ENCODE assay signal across 15 cellular contexts in the genomic region with DNA sequence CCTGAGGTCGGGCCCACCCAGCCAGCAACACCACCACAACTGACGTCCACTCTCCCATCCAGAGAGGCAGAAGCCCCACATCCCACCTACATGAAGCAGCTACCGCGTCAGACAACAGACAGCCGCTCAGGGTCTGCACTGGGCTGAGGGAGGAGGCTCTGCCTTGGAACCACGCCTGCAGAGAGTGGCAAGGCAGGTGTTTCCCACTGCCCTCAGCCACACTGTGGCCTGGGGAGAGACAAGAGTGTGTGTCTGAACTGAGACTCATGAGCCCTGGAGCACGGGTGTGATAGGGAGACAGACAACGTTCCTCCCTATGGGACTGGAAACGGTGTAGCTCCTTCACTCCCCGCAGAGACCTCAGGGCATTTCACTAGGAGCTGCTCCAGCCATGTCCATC. TPM values are rescaled to one million over a fixed set of nuclear protein-coding genes. Genes with fewer than 3 reads are reported as not detected.
DNase-seq lines count a peak whose midpoint lies in the region; ATAC-seq and TF ChIP-seq lines count a peak whose summit lies in the region.
"Not testable (repeated sequence)": the region's sequence is repeated elsewhere in the genome, so short reads cannot be mapped to it uniquely, and the experiment has no call there.
"Had no signal": no experiment of that assay in that cellular context is flagged by ENCODE, and none has a peak within 500 bp of the region (broad histone marks: within the 10 kb centered on the region; RNA-seq: fewer than 3 reads in every experiment).

No MANE protein-coding gene starts in this region.

- H3K4me1 Mint-ChIP-seq in IgD-negative memory B cell: peaks cover 52 to 71% (median 70%) of the 10 kb centered on the region in 3 donors
- H3K4me1 Mint-ChIP-seq in dendritic cell treated with granulocyte-macrophage colony-stimulating factor and Interleukin-4, amounts not matched to agents 40 ng/mL and 50 ng/mL, for 4 days (ENCODE audit: low read depth): peaks cover 99% of the 10 kb centered on the region
- peaks cover 34 to 36% of the 10 kb centered on the region in 2 donors for H3K4me1 Mint-ChIP-seq in immature natural killer cell
- peaks cover 0 to 13% (median 8%) of the 10 kb centered on the region in 7 donors for H3K4me1 Mint-ChIP-seq in naive thymus-derived CD4-positive, alpha-beta T cell
- H3K4me1 Mint-ChIP-seq in stimulated activated naive B cell treated with anti-CD40 and anti-IgM and Interleukin-4, amounts not matched to agents 10 μg/mL and 1 μg/mL and 100 μg/mL, for 72 hours: peaks cover 61 to 92% of the 10 kb centered on the region in 2 donors

- H3K9me3 Mint-ChIP-seq in IgD-negative memory B cell; dendritic cell treated with granulocyte-macrophage colony-stimulating factor and Interleukin-4, amounts not matched to agents 40 ng/mL and 50 ng/mL, for 4 days; immature natural killer cell; naive thymus-derived CD4-positive, alpha-beta T cell; stimulated activated naive B cell treated with anti-CD40 and anti-IgM and Interleukin-4, amounts not matched to agents 10 μg/mL and 1 μg/mL and 100 μg/mL, for 72 hours: not testable (repeated sequence)

- H3K4me1 ChIP-seq in naive thymus-derived CD4-positive, alpha-beta T cell (ENCODE audit: control insufficient read depth in 2 of 2, insufficient read depth in 2 of 2, low read length in 2 of 2): not testable (repeated sequence)

- H3K27me3 ChIP-seq in naive thymus-derived CD4-positive, alpha-beta T cell (ENCODE audit: control insufficient read depth in 2 of 2, insufficient read depth in 2 of 2, low read length in 2 of 2): not testable (repeated sequence)

- not testable (repeated sequence) for H3K27me3 Mint-ChIP-seq in IgD-negative memory B cell; dendritic cell treated with granulocyte-macrophage colony-stimulating factor and Interleukin-4, amounts not matched to agents 40 ng/mL and 50 ng/mL, for 4 days
- H3K27me3 Mint-ChIP-seq in immature natural killer cell (ENCODE audit: low read depth in 3 of 3): peaks cover 2 to 13% (median 7%) of the 10 kb centered on the region in 3 donors
- peaks cover 9 to 33% (median 17%) of the 10 kb centered on the region in 5 donors for H3K27me3 Mint-ChIP-seq in naive thymus-derived CD4-positive, alpha-beta T cell
- peaks cover 22 to 38% of the 10 kb centered on the region in 2 donors for H3K27me3 Mint-ChIP-seq in stimulated activated naive B cell treated with anti-CD40 and anti-IgM and Interleukin-4, amounts not matched to agents 10 μg/mL and 1 μg/mL and 100 μg/mL, for 72 hours

- not testable (repeated sequence) for H3K27ac ChIP-seq in naive thymus-derived CD4-positive, alpha-beta T cell (ENCODE audit: low read depth, low read length)

- CTCF ChIA-PET in naive thymus-derived CD4-positive, alpha-beta T cell (lab: Charles Lee): not testable (repeated sequence)

- H3K36me3 ChIP-seq in naive thymus-derived CD4-positive, alpha-beta T cell (ENCODE audit: control insufficient read depth in 2 of 3, insufficient read depth in 3 of 3, low read length in 3 of 3): not testable (repeated sequence)

- POLR2A ChIA-PET in naive thymus-derived CD4-positive, alpha-beta T cell (lab: Charles Lee): not testable (repeated sequence)

- ATAC-seq in activated CD4-positive, CD25-positive, alpha-beta regulatory T cell treated with anti-CD3 and anti-CD28 coated beads, Interleukin-2, amount 50 U/mL, for 24 hours: peak; percentile 21 to 30
- peak; percentile 41 for ATAC-seq in naive thymus-derived CD4-positive, alpha-beta T cell
- peak; percentile 48 to 55 for ATAC-seq in stimulated activated naive B cell treated with anti-CD40 and anti-IgM and Interleukin-4, amounts not matched to agents 10 μg/mL and 1 μg/mL and 100 μg/mL, for 72 hours (replicated peaks)

- intact Hi-C loops in dendritic cell treated with granulocyte-macrophage colony-stimulating factor and Interleukin-4, amounts not matched to agents 40 ng/mL and 50 ng/mL, for 4 days (cut with micrococcal nuclease); naive thymus-derived CD4-positive, alpha-beta T cell (cut with micrococcal nuclease): not testable (repeated sequence)

- not testable (repeated sequence) for H3K36me3 Mint-ChIP-seq in IgD-negative memory B cell; dendritic cell treated with granulocyte-macrophage colony-stimulating factor and Interleukin-4, amounts not matched to agents 40 ng/mL and 50 ng/mL, for 4 days (ENCODE audit: low read depth); immature natural killer cell; naive thymus-derived CD4-positive, alpha-beta T cell; stimulated activated naive B cell treated with anti-CD40 and anti-IgM and Interleukin-4, amounts not matched to agents 10 μg/mL and 1 μg/mL and 100 μg/mL, for 72 hours

- H3K9me3 ChIP-seq in naive thymus-derived CD4-positive, alpha-beta T cell (ENCODE audit: control insufficient read depth in 2 of 3, low read length in 3 of 3): not testable (repeated sequence)

- not testable (repeated sequence) for TF ChIP-seq CTCF in GM12865 (IDR thresholded peaks at IDR 0.05; ENCODE audit: insufficient read depth, low read depth, low read length, missing control alignments)

- not testable (repeated sequence) for H3K4me3 ChIP-seq in GM12865 (ENCODE audit: low read depth, low read length); naive thymus-derived CD4-positive, alpha-beta T cell (ENCODE audit: low read length)

- H3K27ac Mint-ChIP-seq in IgD-negative memory B cell: peak overlapping the region; percentile 45 to 88 (median 82)
- peak overlapping the region; percentile 73 for H3K27ac Mint-ChIP-seq in dendritic cell treated with granulocyte-macrophage colony-stimulating factor and Interleukin-4, amounts not matched to agents 40 ng/mL and 50 ng/mL, for 4 days
- peak overlapping the region in 4 of 6 donors; percentile 30 to 74 (median 54) for H3K27ac Mint-ChIP-seq in immature natural killer cell
- not testable (repeated sequence) for H3K27ac Mint-ChIP-seq in naive thymus-derived CD4-positive, alpha-beta T cell
- peak overlapping the region; percentile 94 for H3K27ac Mint-ChIP-seq in stimulated activated naive B cell treated with anti-CD40 and anti-IgM and Interleukin-4, amounts not matched to agents 10 μg/mL and 1 μg/mL and 100 μg/mL, for 72 hours

- DNase-seq in GM12865 (ENCODE audit: low read depth) (peak; percentile 12), immature natural killer cell (peak in 1 of 3 donors; percentile 9)
- DNase-seq in naive thymus-derived CD4-positive, alpha-beta T cell; stimulated activated naive B cell treated with anti-CD40 and anti-IgM and Interleukin-4, amounts not matched to agents 10 μg/mL and 1 μg/mL and 100 μg/mL, for 72 hours: not testable (repeated sequence)

- H3K4me3 Mint-ChIP-seq in IgD-negative memory B cell (peak overlapping the region in 3 of 4 donors; percentile 42 to 77 (median 75)), immature natural killer cell (peak overlapping the region in 1 of 5 donors; percentile 36)
- H3K4me3 Mint-ChIP-seq in dendritic cell treated with granulocyte-macrophage colony-stimulating factor and Interleukin-4, amounts not matched to agents 40 ng/mL and 50 ng/mL, for 4 days: peak overlapping the region; percentile 37
- H3K4me3 Mint-ChIP-seq in naive thymus-derived CD4-positive, alpha-beta T cell: not testable (repeated sequence)
- H3K4me3 Mint-ChIP-seq in stimulated activated naive B cell treated with anti-CD40 and anti-IgM and Interleukin-4, amounts not matched to agents 10 μg/mL and 1 μg/mL and 100 μg/mL, for 72 hours: peak overlapping the region in 1 of 2 donors; percentile 75

RNA-seq across cellular contexts. Expression of gene LILRB2, which starts 5.4 kb away (rescaled TPM):
- polyA plus RNA-seq in IgD-negative memory B cell (1.2 TPM), immature natural killer cell (under 1 TPM; 0.14 to 0.81 (median 0.31) TPM)
- 100 to 1,000 TPM in 1 of 5 experiments, 10 to 100 TPM in 1, 1 to 10 TPM in 2, not detected in 1; 1.5 to 131 (median 6.0) TPM for total RNA-seq in naive thymus-derived CD4-positive, alpha-beta T cell
- polyA plus RNA-seq in naive thymus-derived CD4-positive, alpha-beta T cell: under 1 TPM in 1 of 2 donors, not detected in 1; 0.12 TPM
- total RNA-seq: CD4-positive, CD25-positive, alpha-beta regulatory T cell; Daoy; H4; HFFc6; HT1080 had no signal
- polyA plus RNA-seq: A549, AG04450, BJ had no signal

RNA-seq across cellular contexts. Expression of gene LILRA5, which starts 26.7 kb away (rescaled TPM):
- polyA plus RNA-seq in IgD-negative memory B cell (0.59 TPM), immature natural killer cell (1 to 10 TPM in 1 of 3 donors, under 1 TPM in 1, not detected in 1; 0.28 to 1.6 TPM)
- 10 to 100 TPM in 1 of 5 experiments, 1 to 10 TPM in 1, under 1 TPM in 2, not detected in 1; 0.32 to 82.1 (median 5.1) TPM for total RNA-seq in naive thymus-derived CD4-positive, alpha-beta T cell
- polyA plus RNA-seq in naive thymus-derived CD4-positive, alpha-beta T cell: under 1 TPM in 1 of 2 donors, not detected in 1; 0.34 TPM
- total RNA-seq: CD4-positive, CD25-positive, alpha-beta regulatory T cell; Daoy; H4; HFFc6; HT1080 had no signal
- polyA plus RNA-seq: A549, AG04450, BJ had no signal

RNA-seq across cellular contexts. Expression of gene LILRB5, which starts 29.2 kb away (rescaled TPM):
- polyA plus RNA-seq in IgD-negative memory B cell (not detected), immature natural killer cell (not detected)
- 1 to 10 TPM in 3 of 5 experiments, under 1 TPM in 1, not detected in 1; 0.08 to 1.8 (median 1.2) TPM for total RNA-seq in naive thymus-derived CD4-positive, alpha-beta T cell
- polyA plus RNA-seq in naive thymus-derived CD4-positive, alpha-beta T cell: not detected
- total RNA-seq: CD4-positive, CD25-positive, alpha-beta regulatory T cell; Daoy; H4; HFFc6; HT1080 had no signal
- polyA plus RNA-seq: A549; AG04450; BJ; CD4-positive, CD25-positive, alpha-beta regulatory T cell had no signal

RNA-seq across cellular contexts. Expression of gene LILRA6, which starts 43.7 kb away (rescaled TPM):
- polyA plus RNA-seq in IgD-negative memory B cell (0.18 TPM), immature natural killer cell (under 1 TPM; 0.33 to 0.53 (median 0.39) TPM)
- 10 to 100 TPM in 1 of 5 experiments, 1 to 10 TPM in 1, under 1 TPM in 3; 0.24 to 27.0 (median 0.97) TPM for total RNA-seq in naive thymus-derived CD4-positive, alpha-beta T cell
- under 1 TPM; 0.12 to 0.36 TPM for polyA plus RNA-seq in naive thymus-derived CD4-positive, alpha-beta T cell
- total RNA-seq: CD4-positive, CD25-positive, alpha-beta regulatory T cell; Daoy; H4; HFFc6; HT1080 had no signal
- polyA plus RNA-seq: A549, AG04450, BJ had no signal

RNA-seq across cellular contexts. Expression of gene LILRA4, which starts 52.7 kb away (rescaled TPM):
- 6.4 TPM for polyA plus RNA-seq in IgD-negative memory B cell
- polyA plus RNA-seq in immature natural killer cell: 1 to 10 TPM; 2.3 to 6.6 (median 2.8) TPM
- total RNA-seq in naive thymus-derived CD4-positive, alpha-beta T cell: 1 to 10 TPM in 2 of 5 experiments, not detected in 3; 3.5 to 8.9 TPM
- polyA plus RNA-seq in naive thymus-derived CD4-positive, alpha-beta T cell: not detected
- total RNA-seq: CD4-positive, CD25-positive, alpha-beta regulatory T cell; Daoy; H4; HFFc6; HT1080 had no signal
- polyA plus RNA-seq: A549; AG04450; BJ; CD4-positive, CD25-positive, alpha-beta regulatory T cell had no signal
